26 cellular contexts compared by ENCODE assay signal in the genomic region with DNA sequence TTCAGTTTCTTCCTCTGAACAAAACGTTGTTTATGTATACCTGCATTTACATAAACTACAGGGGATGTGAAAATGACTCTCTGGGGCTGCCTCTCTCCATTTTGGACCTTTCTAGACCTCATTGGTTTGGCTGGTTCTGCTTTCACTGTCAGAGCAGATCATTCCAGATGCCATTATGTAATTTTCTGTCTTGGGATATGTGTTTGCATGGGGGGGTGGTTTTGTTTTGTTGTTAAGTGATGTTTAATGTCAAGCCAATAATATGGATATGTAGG.
DNase-seq lines count a peak whose midpoint lies in the region; ATAC-seq, FAIRE-seq and TF ChIP-seq lines count a peak whose summit lies in the region.
"Had no signal": no experiment of that assay in that cellular context is flagged by ENCODE, and none has a peak within 500 bp of the region (broad histone marks: within the 10 kb centered on the region; RNA-seq: fewer than 3 reads in every experiment).

No MANE protein-coding gene starts in this region.

- no peaks in the 10 kb centered on the region for H3K27me3 ChIP-seq in GM12878 (replicated peaks in 1 of 2; ENCODE audit: control insufficient read depth in 2 of 2, insufficient read depth in 2 of 2, low read length in 1 of 2)
- no peaks in the 10 kb centered on the region for H3K27me3 ChIP-seq in esophagus squamous epithelium
- H3K27me3 ChIP-seq: SJCRH30, tibial artery had no signal

- H3K4me1 ChIP-seq in GM12878 (ENCODE audit: control insufficient read depth, insufficient read depth, low read length) (peaks cover 36% of the 10 kb centered on the region), esophagus squamous epithelium (no peaks in the 10 kb centered on the region)

- intact Hi-C loops in GM12878 (cut with micrococcal nuclease; ENCODE audit: unreplicated experiment): no loop called here
- intact Hi-C loops in esophagus squamous epithelium (cut with DNase I): no loop called here

- no peaks in the 10 kb centered on the region for H4K20me1 ChIP-seq in GM12878 (ENCODE audit: control insufficient read depth, insufficient read depth)

- no peak overlapping the region for H2AFZ ChIP-seq in GM12878 (ENCODE audit: control insufficient read depth, low read depth, low read length)

- POLR2A ChIA-PET in GM12878 (lab: Charles Lee): interaction anchor here (0.7 kb wide), 1 partner anchor 15 kb away, joined by 3 read pairs; no protein-coding TSS in a partner anchor

- RAD21 ChIA-PET in GM12878 (lab: Charles Lee; ENCODE audit: unreplicated experiment): no interaction called here

- no peak overlapping the region; the same call in 1 of the 2 replicates for H3K27ac ChIP-seq in GM12878 (ENCODE audit: control insufficient read depth, insufficient read depth)
- H3K27ac ChIP-seq in esophagus squamous epithelium: no peak overlapping the region
- H3K27ac ChIP-seq: SJCRH30, tibial artery, VCaP had no signal

- H3K79me2 ChIP-seq in GM12878 (ENCODE audit: control insufficient read depth, insufficient read depth, low read length): peaks cover 8% of the 10 kb centered on the region

- WGBS in GM12878 (ENCODE audit: insufficient coverage, insufficient replicate concordance, low lambda C conversion rate, missing lambda C conversion rate): 19% methylated on average over 1 of the region's 1 CpG
- WGBS in esophagus squamous epithelium, 2 donors: 73 to 75% methylated on average over 1 of the region's 1 CpG

- in situ Hi-C loops in GM12878 (cut with MboI): no loop called here

- no peak for TF ChIP-seq RAD21 in GM12878 (IDR thresholded peaks at IDR 0.05; ENCODE audit: insufficient read depth, low read depth, low read length)

- TF ChIP-seq CTCF in GM12865 (IDR thresholded peaks at IDR 0.05; ENCODE audit: insufficient read depth, low read depth, low read length, missing control alignments): no peak
- no peak for TF ChIP-seq CTCF in GM12878 (IDR thresholded peaks at IDR 0.05 in 2 of 3, conservative IDR thresholded peaks at IDR 0.05 in 1 of 3; ENCODE audit: control insufficient read depth in 2 of 3, extremely low read depth in 1 of 3, insufficient read depth in 1 of 3, low read depth in 3 of 3, low read length in 3 of 3)
- no peak for TF ChIP-seq CTCF in esophagus squamous epithelium (IDR thresholded peaks at IDR 0.05)

- TF ChIP-seq EP300 in GM12878 (IDR thresholded peaks at IDR 0.05; ENCODE audit: borderline replicate concordance in 1 of 2, control insufficient read depth in 1 of 2, low read depth in 2 of 2, low read length in 2 of 2): no peak

- TF ChIP-seq POLR2A in GM12878 (IDR thresholded peaks at IDR 0.05; ENCODE audit: low read depth, low read length): no peak
- TF ChIP-seq POLR2A in esophagus squamous epithelium (IDR thresholded peaks at IDR 0.05): no peak

- ATAC-seq in GM19468 (IDR thresholded peaks at IDR 0.05; ENCODE audit: extremely low read depth, unreplicated experiment) (peak; percentile 25), HG03103 (IDR thresholded peaks at IDR 0.05; ENCODE audit: low read depth, unreplicated experiment) (peak; percentile 45), GM12878 (peak; percentile 60)
- ATAC-seq: Panc1 had no signal

- H3K9me3 ChIP-seq in GM12878 (replicated peaks; ENCODE audit: control insufficient read depth, insufficient read depth, low read length): no peaks in the 10 kb centered on the region
- H3K9me3 ChIP-seq in esophagus squamous epithelium: no peaks in the 10 kb centered on the region
- H3K9me3 ChIP-seq: SJCRH30, tibial artery had no signal

- SMC1A ChIA-PET in GM12878 (lab: Charles Lee; ENCODE audit: uncharacterized antibody, unreplicated experiment): interaction anchor here (1.0 to 1.7 kb wide), 4 partner anchors 12 to 42 kb away, joined by 3 to 5 read pairs (median 4); no protein-coding TSS in a partner anchor

- CTCF ChIA-PET in GM12878 (lab: Yijun Ruan, JAX): no interaction called here

- H3K36me3 ChIP-seq in GM12878 (ENCODE audit: control insufficient read depth in 2 of 2, insufficient read depth in 2 of 2, low read length in 1 of 2): peaks cover 2 to 5% of the 10 kb centered on the region in 2 experiments; a peak in 2 of 4 replicates
- H3K36me3 ChIP-seq in esophagus squamous epithelium: no peaks in the 10 kb centered on the region
- H3K36me3 ChIP-seq: tibial artery had no signal

- peak overlapping the region; percentile 57; the same call in 1 of the 2 replicates for H3K4me2 ChIP-seq in GM12878 (ENCODE audit: control insufficient read depth, insufficient read depth)
- H3K4me2 ChIP-seq: smooth muscle cell had no signal

- FAIRE-seq in GM12878 (lab: Jason Lieb, UNC): peak; percentile 44
- FAIRE-seq: bronchial epithelial cell, G401.6 had no signal

- DNase-seq in GM12865 (ENCODE audit: low read depth) (peak; percentile 47), GM12878 (ENCODE audit: low read depth, low spot score) (no peak), D341Med (ENCODE audit: low spot score) (no peak), T1000 (lab: John Stamatoyannopoulos, UW) (no peak), esophagus squamous epithelium (lab: John Stamatoyannopoulos, UW) (no peak)
- no peak for DNase-seq in stimulated activated CD4-positive, alpha-beta T cell treated with anti-CD3 and anti-CD28 coated beads, Interleukin-15, amount 100 ng/mL, for 24 hours
- DNase-seq: activated CD4-positive, alpha-beta T cell treated with anti-CD3 and anti-CD28 coated beads, Interleukin-2, amount 50 U/mL, for 1 hour; activated CD8-positive, alpha-beta memory T cell treated with anti-CD3 and anti-CD28 coated beads, Interleukin-2, amount 50 U/mL, for 4 hours; activated effector memory CD4-positive, alpha-beta T cell treated with anti-CD3 and anti-CD28 coated beads, Interleukin-2, amount 50 U/mL, for 16 hours; amniotic stem cell; CD4-positive, CD25-positive, alpha-beta regulatory T cell; cortex of kidney; kidney glomerular epithelial cell; NCI-H1436; NCI-H510A treated with DMSO at 0.1 percent for 48 hours; SJCRH30; stimulated activated CD4-positive, alpha-beta T cell treated with anti-CD3 and anti-CD28 coated beads, Interleukin-2, amount 100 ng/mL, for 48 hours; stimulated activated naive CD4-positive, alpha-beta T cell treated with Interleukin-2 at 50 U/mL for 16 hours; tibial artery had no signal

- BruUV-seq in GM12878 (replicated peaks; lab: Mats Ljungman, UMichigan): no TSS peak

- no peak overlapping the region for H3K4me3 ChIP-seq in GM12865 (ENCODE audit: low read depth, low read length)
- no peak overlapping the region for H3K4me3 ChIP-seq in GM12878
- H3K4me3 ChIP-seq in esophagus squamous epithelium: no peak overlapping the region
- H3K4me3 ChIP-seq: SJCRH30, smooth muscle cell, tibial artery had no signal

- H3K9ac ChIP-seq in GM12878 (ENCODE audit: control insufficient read depth, insufficient read depth, low read length): no peak overlapping the region

TF ChIP-seq in GM12878, 131 proteins besides CTCF, POLR2A, EP300 and RAD21 (continues in another document):
- TF ChIP-seq GABPA (IDR thresholded peaks at IDR 0.05; ENCODE audit: low read depth) (no peak), SPI1 (IDR thresholded peaks at IDR 0.05; ENCODE audit: borderline replicate concordance, insufficient read depth, low read depth, low read length) (peak; percentile 37; the same call in 1 of the 2 replicates), POU2F2 (IDR thresholded peaks at IDR 0.05; ENCODE audit: borderline replicate concordance, low read depth, low read length) (peak; percentile 59; the same call in 2 of the 3 replicates), SREBF1 (IDR thresholded peaks at IDR 0.05; ENCODE audit: low read length) (no peak), RUNX3 (IDR thresholded peaks at IDR 0.05; ENCODE audit: low read length) (peak; percentile 34; the same call in 1 of the 2 replicates), ZNF217 (IDR thresholded peaks at IDR 0.05) (no peak), CHD2 (IDR thresholded peaks at IDR 0.05; ENCODE audit: borderline replicate concordance, low read depth, low read length) (no peak), RAD51 (IDR thresholded peaks at IDR 0.05) (no peak), ZBTB4 (CRISPR knock-in tag; IDR thresholded peaks at IDR 0.05) (no peak), SIX5 (IDR thresholded peaks at IDR 0.05; ENCODE audit: low read depth, low read length, severe bottlenecking) (no peak), EGR1 (IDR thresholded peaks at IDR 0.05; ENCODE audit: borderline replicate concordance in 1 of 2, low read depth in 2 of 2, low read length in 2 of 2) (no peak)
- TF ChIP-seq, protein P1, sequence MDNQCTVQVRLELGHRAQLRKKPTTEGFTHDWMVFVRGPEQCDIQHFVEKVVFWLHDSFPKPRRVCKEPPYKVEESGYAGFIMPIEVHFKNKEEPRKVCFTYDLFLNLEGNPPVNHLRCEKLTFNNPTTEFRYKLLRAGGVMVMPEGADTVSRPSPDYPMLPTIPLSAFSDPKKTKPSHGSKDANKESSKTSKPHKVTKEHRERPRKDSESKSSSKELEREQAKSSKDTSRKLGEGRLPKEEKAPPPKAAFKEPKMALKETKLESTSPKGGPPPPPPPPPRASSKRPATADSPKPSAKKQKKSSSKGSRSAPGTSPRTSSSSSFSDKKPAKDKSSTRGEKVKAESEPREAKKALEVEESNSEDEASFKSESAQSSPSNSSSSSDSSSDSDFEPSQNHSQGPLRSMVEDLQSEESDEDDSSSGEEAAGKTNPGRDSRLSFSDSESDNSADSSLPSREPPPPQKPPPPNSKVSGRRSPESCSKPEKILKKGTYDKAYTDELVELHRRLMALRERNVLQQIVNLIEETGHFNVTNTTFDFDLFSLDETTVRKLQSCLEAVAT (IDR thresholded peaks at IDR 0.05): no peak
